In genomic region chr1:89598450-89599331, GRCh38 we compare ENCODE assay signal across 8 cellular contexts. TPM values are rescaled to one million over a fixed set of nuclear protein-coding genes. Genes with fewer than 3 reads are reported as not detected.
DNase-seq lines count a peak whose midpoint lies in the region; ATAC-seq and TF ChIP-seq lines count a peak whose summit lies in the region.

No MANE protein-coding gene starts in this region.

- H2AFZ ChIP-seq in HCT116 (ENCODE audit: low read depth, low read length, poor library complexity, severe bottlenecking), result no peak overlapping the region

- H3K9me3 ChIP-seq in HCT116 (ENCODE audit: control insufficient read depth in 1 of 2, insufficient read depth in 1 of 2, low read depth in 1 of 2, low read length in 2 of 2) (no peaks in the 10 kb centered on the region), right cardiac atrium (ENCODE audit: control insufficient read depth, low read length) (no peaks in the 10 kb centered on the region), stomach (no peaks in the 10 kb centered on the region)

- 0 out of 2 replicates have a peak, but pooled peaks cover 7% of the 10 kb centered on the region for H3K79me2 ChIP-seq in HCT116 (ENCODE audit: insufficient read depth, low read length)

- peaks cover 32% of the 10 kb centered on the region for H3K4me1 Mint-ChIP-seq in activated naive CD8-positive, alpha-beta T cell treated with anti-CD3 and anti-CD28 coated beads, Interleukin-2, amount 10 ng/mL, durations not matched to agents 7 days and 5 days

- peaks cover 3% of the 10 kb centered on the region for H3K36me3 Mint-ChIP-seq in activated naive CD8-positive, alpha-beta T cell treated with anti-CD3 and anti-CD28 coated beads, Interleukin-2, amount 10 ng/mL, durations not matched to agents 7 days and 5 days

- no peaks in the 10 kb centered on the region for H3K27me3 Mint-ChIP-seq in activated naive CD8-positive, alpha-beta T cell treated with anti-CD3 and anti-CD28 coated beads, Interleukin-2, amount 10 ng/mL, durations not matched to agents 7 days and 5 days

- H3K4me3 ChIP-seq in HCT116 (replicated peaks in 1 of 2; ENCODE audit: low read depth in 1 of 2, low read length in 2 of 2) (no peak overlapping the region), right cardiac atrium (ENCODE audit: low read length) (no peak overlapping the region), stomach (no peak overlapping the region)

- H3K4me3 Mint-ChIP-seq in activated naive CD8-positive, alpha-beta T cell treated with anti-CD3 and anti-CD28 coated beads, Interleukin-2, amount 10 ng/mL, durations not matched to agents 7 days and 5 days, result no peak overlapping the region

- ATAC-seq in HCT116 (peak; percentile 96), right cardiac atrium (peak; percentile 60 to 81), GM19397 (IDR thresholded peaks at IDR 0.05; ENCODE audit: unreplicated experiment) (no peak)
- ATAC-seq in activated naive CD8-positive, alpha-beta T cell treated with anti-CD3 and anti-CD28 coated beads, Interleukin-2, amount 10 ng/mL, durations not matched to agents 7 days and 5 days (ENCODE audit: low read depth), result peak; percentile 59

- no peaks in the 10 kb centered on the region for H3K9me2 ChIP-seq in HCT116 (ENCODE audit: insufficient read depth)

- peak; percentile 52 for DNase-seq in D341Med (ENCODE audit: low spot score)
- peak; percentile 26 for DNase-seq in HCT116 (ENCODE audit: low read depth, low spot score)
- DNase-seq in NCI-H2227 (lab: John Stamatoyannopoulos, UW; ENCODE audit: unreplicated experiment), result peak; percentile 45
- no peak for DNase-seq in activated naive CD8-positive, alpha-beta T cell treated with anti-CD3 and anti-CD28 coated beads, Interleukin-2, amount 10 ng/mL, durations not matched to agents 7 days and 5 days
- DNase-seq in right cardiac atrium, result no peak
- DNase-seq in stomach, result no peak
- no peak for DNase-seq in OCI-M2 (lab: John Stamatoyannopoulos, UW; ENCODE audit: unreplicated experiment)

- RAD21 ChIA-PET in HCT116 (lab: Charles Lee; ENCODE audit: low non-redundant PET in 1 of 2, low total read pairs in 2 of 2, uncharacterized antibody in 2 of 2, unreplicated experiment in 2 of 2), result no interaction called here

- 69% methylated on average over 5 of the region's 5 CpGs for WGBS in right cardiac atrium
- 69 to 75% (median 72%) methylated on average over 5 of the region's 5 CpGs for WGBS in stomach, 5 donors

- peak; percentile 71 for TF ChIP-seq RAD21 in HCT116 (IDR thresholded peaks at IDR 0.05; ENCODE audit: low read depth)

- H3K36me3 ChIP-seq in HCT116 (ENCODE audit: control insufficient read depth in 1 of 2, insufficient read depth in 2 of 2, low read length in 2 of 2) (no peaks in the 10 kb centered on the region), stomach (no peaks in the 10 kb centered on the region)

- TF ChIP-seq CTCF in HCT116 (IDR thresholded peaks at IDR 0.05 in 2 of 3, conservative IDR thresholded peaks at IDR 0.05 in 1 of 3; ENCODE audit: borderline replicate concordance in 1 of 3, insufficient read depth in 1 of 3, low read depth in 2 of 3, low read length in 2 of 3), result peak; percentile 56 to 68 (median 66); a peak in 5 of 6 replicates
- TF ChIP-seq CTCF in stomach (IDR thresholded peaks at IDR 0.05), result peak in 5 of 7 experiments; percentile 52 to 79 (median 70)

- no peak overlapping the region for H3K9ac ChIP-seq in HCT116 (ENCODE audit: low read length)

- CTCF ChIA-PET in HCT116 (lab: Charles Lee), result interaction anchor here (0.6 to 1.9 kb wide), 4 partner anchors 34 to 117 kb away, joined by 3 to 4 read pairs (median 3); partner anchors contain the start of gene LRRC8C

- peak overlapping the region; percentile 1 for H3K27ac Mint-ChIP-seq in activated naive CD8-positive, alpha-beta T cell treated with anti-CD3 and anti-CD28 coated beads, Interleukin-2, amount 10 ng/mL, durations not matched to agents 7 days and 5 days

- no TSS peak for BruUV-seq in HCT116 (replicated peaks; lab: Mats Ljungman, UMichigan)

- TF ChIP-seq EP300 in stomach (IDR thresholded peaks at IDR 0.05), result no peak

- POLR2A ChIA-PET in HCT116 (lab: Charles Lee), result no interaction called here
- POLR2A ChIA-PET in activated naive CD8-positive, alpha-beta T cell treated with anti-CD3 and anti-CD28 coated beads, Interleukin-2, amount 10 ng/mL, durations not matched to agents 7 days and 5 days (lab: Charles Lee), result interaction anchor here (1.4 kb wide), 1 partner anchor 10 kb away, joined by 4 read pairs; no protein-coding TSS in a partner anchor

- H4K20me1 ChIP-seq in HCT116 (ENCODE audit: insufficient read depth), result no peaks in the 10 kb centered on the region

- no peak overlapping the region for H3K4me2 ChIP-seq in HCT116 (ENCODE audit: low read length)

- H3K27me3 ChIP-seq in HCT116 (ENCODE audit: insufficient read depth, low read length), result no peaks in the 10 kb centered on the region
- no peaks in the 10 kb centered on the region for H3K27me3 ChIP-seq in right cardiac atrium (ENCODE audit: control insufficient read depth, insufficient read depth)
- no peaks in the 10 kb centered on the region for H3K27me3 ChIP-seq in stomach

- H3K9me3 Mint-ChIP-seq in activated naive CD8-positive, alpha-beta T cell treated with anti-CD3 and anti-CD28 coated beads, Interleukin-2, amount 10 ng/mL, durations not matched to agents 7 days and 5 days, result no peaks in the 10 kb centered on the region

- intact Hi-C loops in HCT116 (cut with micrococcal nuclease), result loop anchor here (1.0 to 5.0 kb wide), 3 partner anchors 74 to 601 kb away; partner anchors contain the start of gene LRRC8B
- intact Hi-C loops in right cardiac atrium (cut with DNase I), result loop anchor here in 2 of 4 donors (2.0 to 5.0 kb wide), 2 partner anchors 111 to 116 kb away; no protein-coding TSS in a partner anchor
- intact Hi-C loops in stomach (cut with DNase I; ENCODE audit: low total_unique reads), result no loop called here

- H3K4me1 ChIP-seq in HCT116 (ENCODE audit: control insufficient read depth in 1 of 2, insufficient read depth in 2 of 2, low read length in 2 of 2), result no peaks in the 10 kb centered on the region
- H3K4me1 ChIP-seq in right cardiac atrium (ENCODE audit: control insufficient read depth, insufficient read depth, low read length), result peaks cover 4% of the 10 kb centered on the region
- no peaks in the 10 kb centered on the region for H3K4me1 ChIP-seq in stomach

- TF ChIP-seq POLR2A in HCT116 (IDR thresholded peaks at IDR 0.05; ENCODE audit: borderline replicate concordance, extremely low read depth, insufficient read depth, insufficient read length) (no peak), stomach (IDR thresholded peaks at IDR 0.05) (no peak)

- no peak overlapping the region for H3K27ac ChIP-seq in HCT116 (ENCODE audit: low read depth, low read length)
- no peak overlapping the region for H3K27ac ChIP-seq in right cardiac atrium (ENCODE audit: low read length)
- H3K27ac ChIP-seq in stomach, result no peak overlapping the region

TF ChIP-seq in HCT116, 20 proteins besides CTCF, POLR2A, EP300 and RAD21:
- no peak for TF ChIP-seq YY1 (IDR thresholded peaks at IDR 0.05; ENCODE audit: extremely low read depth, insufficient replicate concordance, low read depth, low read length)
- 0 out of 2 replicates have a peak, but pooled peaks have one; percentile 18 for TF ChIP-seq CBX3 (IDR thresholded peaks at IDR 0.05; ENCODE audit: low read depth)
TF ChIP-seq in HCT116: peak in this region for 1.

RNA-seq across cellular contexts. Expression of gene LRRC8C, which starts 34.2 kb away (rescaled TPM):
- total RNA-seq in HCT116 (2021; ENCODE audit: unreplicated experiment) (8.4 TPM), right cardiac atrium (10 to 100 TPM in 1 of 4 donors, 1 to 10 TPM in 3; 5.9 to 10.6 (median 6.9) TPM), stomach (10 to 100 TPM in 2 of 5 donors, 1 to 10 TPM in 1, under 1 TPM in 2; 0.45 to 14.8 (median 4.5) TPM)
- 1.7 and 2.2 TPM in 2 replicates for polyA plus RNA-seq in HCT116 (2012)
- 10 to 100 TPM; 38.2 to 41.8 TPM for total RNA-seq in activated naive CD8-positive, alpha-beta T cell treated with anti-CD3 and anti-CD28 coated beads, Interleukin-2, amount 10 ng/mL, durations not matched to agents 7 days and 5 days
- polyA plus RNA-seq in right cardiac atrium (3.6 TPM), stomach (1 to 10 TPM in 2 of 3 donors, under 1 TPM in 1; 1.00 to 1.5 (median 1.2) TPM)

Comparison
In these comparisons a context has a peak if more than half of its experiments do, and no peak if none do; other contexts are left out.
1. DNase-seq: peak in D341Med (single experiment), HCT116 (single experiment) and NCI-H2227 (single experiment); none in activated naive CD8-positive, alpha-beta T cell treated with anti-CD3 and anti-CD28 coated beads, Interleukin-2, amount 10 ng/mL, durations not matched to agents 7 days and 5 days (single experiment), right cardiac atrium (0 of 3), stomach (single experiment) and OCI-M2 (single experiment).